ENCODE assay signal across 29 cellular contexts in genomic region chr4:182294436-182294835, GRCh38. TPM values are rescaled to one million over a fixed set of nuclear protein-coding genes. Genes with fewer than 3 reads are reported as not detected.
"Had no signal": no experiment of that assay in that cellular context is flagged by ENCODE, and none has a peak within 500 bp of the region (broad histone marks: within the 10 kb centered on the region; RNA-seq: fewer than 3 reads in every experiment).

No MANE protein-coding gene starts in this region.

- H3K9me3 Mint-ChIP-seq: activated CD4-positive, alpha-beta T cell treated with anti-CD3 and anti-CD28 coated beads, Interleukin-2, amount 10 ng/mL, durations not matched to agents 24 days and 14 days; activated T-cell treated with anti-CD3 and anti-CD28 coated beads, Interleukin-2, amount 50 U/mL, for 24 hours; T-helper 1 cell treated with Interleukin-12 subunit alpha and Interleukin-12 subunit beta and Interleukin-4 antibody, amounts not matched to agents 30 μg/mL and 1 μg/mL, for 36 hours had no signal

- H3K27me3 Mint-ChIP-seq: activated CD4-positive, alpha-beta T cell treated with anti-CD3 and anti-CD28 coated beads, Interleukin-2, amount 10 ng/mL, durations not matched to agents 24 days and 14 days; activated naive CD4-positive, alpha-beta T cell treated with anti-CD3 and anti-CD28 coated beads, Interleukin-2, amount 10 ng/mL, durations not matched to agents 7 days and 5 days; activated naive CD8-positive, alpha-beta T cell treated with anti-CD3 and anti-CD28 coated beads, Interleukin-2, amount 10 ng/mL, durations not matched to agents 7 days and 5 days; activated T-cell treated with anti-CD3 and anti-CD28 coated beads, Interleukin-2, amount 50 U/mL, for 24 hours had no signal

- H3K4me3 ChIP-seq: heart right ventricle, left lung, lower lobe of right lung, right atrium auricular region, spleen, suprapubic skin, tibial artery, upper lobe of right lung had no signal

- H3K4me3 Mint-ChIP-seq: activated CD4-positive, alpha-beta memory T cell treated with anti-CD3 and anti-CD28 coated beads for 36 hours; activated CD4-positive, alpha-beta T cell treated with anti-CD3 and anti-CD28 coated beads, Interleukin-2, amount 10 ng/mL, durations not matched to agents 24 days and 14 days; activated naive CD4-positive, alpha-beta T cell treated with anti-CD3 and anti-CD28 coated beads, Interleukin-2, amount 10 ng/mL, durations not matched to agents 7 days and 5 days; activated naive CD8-positive, alpha-beta T cell treated with anti-CD3 and anti-CD28 coated beads, Interleukin-2, amount 10 ng/mL, durations not matched to agents 7 days and 5 days; activated T-cell treated with anti-CD3 and anti-CD28 coated beads, Interleukin-2, amount 50 U/mL, for 24 hours; natural killer cell; T-helper 1 cell treated with Interleukin-12 subunit alpha and Interleukin-12 subunit beta and Interleukin-4 antibody, amounts not matched to agents 30 μg/mL and 1 μg/mL, for 36 hours had no signal

- DNase-seq: activated CD4-positive, alpha-beta memory T cell treated with anti-CD3 and anti-CD28 coated beads for 36 hours; activated CD4-positive, alpha-beta T cell treated with anti-CD3 and anti-CD28 coated beads, Interleukin-2, amount 10 ng/mL, durations not matched to agents 24 days and 14 days; activated CD8-positive, alpha-beta memory T cell treated with anti-CD3 and anti-CD28 coated beads, Interleukin-2, amount 50 U/mL, for 48 hours; activated gamma-delta T cell; activated naive CD4-positive, alpha-beta T cell treated with anti-CD3 and anti-CD28 coated beads, Interleukin-2, amount 10 ng/mL, durations not matched to agents 7 days and 5 days; activated naive CD8-positive, alpha-beta T cell treated with anti-CD3 and anti-CD28 coated beads, Interleukin-2, amount 10 ng/mL, durations not matched to agents 7 days and 5 days; activated T-cell treated with anti-CD3 and anti-CD28 coated beads, Interleukin-2, amount 50 U/mL, for 24 hours; amygdala; dermis blood vessel endothelial cell; effector CD4-positive, alpha-beta T cell; foreskin fibroblast; heart right ventricle; left lung; lower lobe of right lung; mesenchymal stem cell; natural killer cell; spleen; stimulated activated naive CD4-positive, alpha-beta T cell; T-helper 9 cell; tibial artery; upper lobe of right lung had no signal

- H3K27ac ChIP-seq: epithelial cell of prostate, heart right ventricle, left lung, lower lobe of right lung, right atrium auricular region, spleen, suprapubic skin, tibial artery, upper lobe of right lung, VCaP had no signal

- H3K27ac Mint-ChIP-seq: activated CD4-positive, alpha-beta memory T cell treated with anti-CD3 and anti-CD28 coated beads for 36 hours; activated CD4-positive, alpha-beta T cell treated with anti-CD3 and anti-CD28 coated beads, Interleukin-2, amount 10 ng/mL, durations not matched to agents 24 days and 14 days; activated naive CD4-positive, alpha-beta T cell treated with anti-CD3 and anti-CD28 coated beads, Interleukin-2, amount 10 ng/mL, durations not matched to agents 7 days and 5 days; activated naive CD8-positive, alpha-beta T cell treated with anti-CD3 and anti-CD28 coated beads, Interleukin-2, amount 10 ng/mL, durations not matched to agents 7 days and 5 days; activated T-cell treated with anti-CD3 and anti-CD28 coated beads, Interleukin-2, amount 50 U/mL, for 24 hours; natural killer cell; T-helper 1 cell treated with Interleukin-12 subunit alpha and Interleukin-12 subunit beta and Interleukin-4 antibody, amounts not matched to agents 30 μg/mL and 1 μg/mL, for 36 hours had no signal

- H3K9me3 ChIP-seq: heart right ventricle, left lung, lower lobe of right lung, right atrium auricular region, suprapubic skin, tibial artery, upper lobe of right lung had no signal

- H3K36me3 ChIP-seq: heart right ventricle, left lung, lower lobe of right lung, right atrium auricular region, spleen, suprapubic skin, tibial artery, upper lobe of right lung had no signal

- H3K36me3 Mint-ChIP-seq: activated CD4-positive, alpha-beta memory T cell treated with anti-CD3 and anti-CD28 coated beads for 36 hours; activated naive CD4-positive, alpha-beta T cell treated with anti-CD3 and anti-CD28 coated beads, Interleukin-2, amount 10 ng/mL, durations not matched to agents 7 days and 5 days; activated naive CD8-positive, alpha-beta T cell treated with anti-CD3 and anti-CD28 coated beads, Interleukin-2, amount 10 ng/mL, durations not matched to agents 7 days and 5 days; natural killer cell had no signal

- H3K4me1 Mint-ChIP-seq: activated CD4-positive, alpha-beta T cell treated with anti-CD3 and anti-CD28 coated beads, Interleukin-2, amount 10 ng/mL, durations not matched to agents 24 days and 14 days; activated naive CD4-positive, alpha-beta T cell treated with anti-CD3 and anti-CD28 coated beads, Interleukin-2, amount 10 ng/mL, durations not matched to agents 7 days and 5 days; activated naive CD8-positive, alpha-beta T cell treated with anti-CD3 and anti-CD28 coated beads, Interleukin-2, amount 10 ng/mL, durations not matched to agents 7 days and 5 days; natural killer cell had no signal

- H3K27me3 ChIP-seq: heart right ventricle, left lung, right atrium auricular region, spleen, suprapubic skin, tibial artery, upper lobe of right lung had no signal

- H3K4me1 ChIP-seq: heart right ventricle, left lung, lower lobe of right lung, right atrium auricular region, spleen, suprapubic skin, tibial artery, upper lobe of right lung had no signal

- ATAC-seq: activated CD4-positive, CD25-positive, alpha-beta regulatory T cell treated with anti-CD3 and anti-CD28 coated beads, Interleukin-2, amount 50 U/mL, for 24 hours; heart right ventricle; left lung; lower lobe of right lung; natural killer cell; upper lobe of right lung had no signal

RNA-seq across cellular contexts. Expression of gene TENM3, which starts 51.2 kb away (rescaled TPM):
- total RNA-seq: activated CD4-positive, alpha-beta memory T cell treated with anti-CD3 and anti-CD28 coated beads for 36 hours; activated CD4-positive, alpha-beta T cell treated with anti-CD3 and anti-CD28 coated beads, Interleukin-2, amount 10 ng/mL, durations not matched to agents 24 days and 14 days; activated CD8-positive, alpha-beta memory T cell treated with anti-CD3 and anti-CD28 coated beads for 36 hours; activated naive CD8-positive, alpha-beta T cell treated with anti-CD3 and anti-CD28 coated beads, Interleukin-2, amount 10 ng/mL, durations not matched to agents 7 days and 5 days; mononuclear cell; natural killer cell had no signal
